ENCODE assay signal across 18 cellular contexts in genomic region chr16:87531418-87531817, GRCh38.
"Had no signal": no experiment of that assay in that cellular context is flagged by ENCODE, and none has a peak within 500 bp of the region (broad histone marks: within the 10 kb centered on the region; RNA-seq: fewer than 3 reads in every experiment).

No MANE protein-coding gene starts in this region.

- DNase-seq: activated CD4-positive, alpha-beta T cell treated with anti-CD3 and anti-CD28 coated beads, Interleukin-2, amount 50 U/mL, for 4 hours; activated effector memory CD4-positive, alpha-beta T cell treated with anti-CD3 and anti-CD28 coated beads, Interleukin-2, amount 50 U/mL, for 16 hours; activated naive CD4-positive, alpha-beta T cell treated with anti-CD3 and anti-CD28 coated beads, Interleukin-2, amount 50 U/mL, for 16 hours; activated T-cell treated with anti-CD3 and anti-CD28 coated beads, Interleukin-2, amount 50 U/mL, for 72 hours; foreskin keratinocyte; hypothalamus; islet precursor cell; mammary epithelial cell; midbrain; spleen; stimulated activated CD4-positive, alpha-beta T cell treated with anti-CD3 and anti-CD28 coated beads, Interleukin-4, amount 100 ng/mL, for 4 hours; testis; upper lobe of right lung; WERI-Rb-1 had no signal

- H3K4me1 ChIP-seq: ascending aorta, foreskin keratinocyte, parathyroid adenoma, spleen, testis, upper lobe of right lung had no signal

- H3K4me3 ChIP-seq: ascending aorta, coronary artery, spleen, testis, upper lobe of right lung had no signal

- H3K27ac ChIP-seq: ascending aorta, coronary artery, foreskin keratinocyte, parathyroid adenoma, spleen, testis, upper lobe of right lung, WERI-Rb-1 had no signal

- H3K36me3 ChIP-seq: ascending aorta, spleen, upper lobe of right lung, WERI-Rb-1 had no signal

- H3K9me3 ChIP-seq: testis had no signal

- ATAC-seq: activated T-cell treated with anti-CD3 and anti-CD28 coated beads, Interleukin-2, amount 50 U/mL, for 72 hours; foreskin keratinocyte; stimulated activated memory B cell treated with anti-CD40 and anti-IgM and Interleukin-4, amounts not matched to agents 10 μg/mL and 1 μg/mL and 100 μg/mL, for 72 hours; upper lobe of right lung had no signal

- H3K9ac ChIP-seq: parathyroid adenoma had no signal

- H3K27me3 ChIP-seq: ascending aorta, foreskin keratinocyte, testis, upper lobe of right lung had no signal
